Comparison of ENCODE assay signal across 1 cellular context in the genomic region with DNA sequence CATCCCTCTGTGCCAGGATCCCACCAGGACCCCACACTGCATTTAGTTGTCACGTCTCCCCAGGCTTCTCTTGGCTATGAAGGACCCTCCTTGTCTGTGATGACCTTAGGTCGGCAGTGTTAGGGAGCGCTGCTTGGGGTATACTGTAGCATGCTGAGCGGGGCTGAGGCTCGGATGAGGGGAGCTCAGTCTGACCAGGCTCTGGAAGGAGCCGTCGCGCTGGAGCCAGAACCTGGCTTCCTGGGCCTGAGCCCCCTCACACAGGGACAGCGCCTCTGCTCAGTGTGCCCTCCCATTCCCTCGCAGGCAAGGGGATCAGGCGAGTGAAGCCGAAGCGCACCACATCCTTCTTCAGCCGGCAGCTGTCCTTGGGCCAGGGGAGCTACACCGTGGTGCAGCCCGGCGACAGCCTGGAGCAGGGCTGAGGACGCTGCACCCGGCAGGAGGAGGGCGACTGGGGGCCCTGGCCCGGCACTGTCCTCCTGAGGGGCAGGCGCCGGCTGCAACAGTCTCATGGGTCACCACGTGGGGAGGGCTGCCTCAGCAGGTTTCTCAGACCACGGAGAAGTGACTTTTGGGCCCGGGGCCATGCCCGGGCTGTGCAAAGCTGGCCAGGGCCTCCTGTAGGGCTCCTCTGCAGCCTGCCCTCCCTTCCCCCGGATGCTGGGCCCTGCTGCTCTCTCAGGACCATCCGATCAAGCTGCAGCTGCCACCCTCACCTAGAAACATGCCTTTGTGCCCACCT.
TF ChIP-seq lines count a peak whose summit lies in the region.

No MANE protein-coding gene starts in this region.

TF ChIP-seq in K562, 482 proteins besides CTCF, POLR2A, EP300 and RAD21:
- TF ChIP-seq KAT2B (IDR thresholded peaks at IDR 0.05; ENCODE audit: low read depth, low read length) = no peak
- TF ChIP-seq RBFOX2 (IDR thresholded peaks at IDR 0.05; ENCODE audit: low read depth, low read length) = peak; percentile 26; the same call in 1 of the 2 replicates
- peak; percentile 66 for TF ChIP-seq POLR2G (IDR thresholded peaks at IDR 0.05; ENCODE audit: low read depth, low read length)
TF ChIP-seq in K562: peak in this region for 2.
